8 cellular contexts compared by ENCODE assay signal in the genomic region with DNA sequence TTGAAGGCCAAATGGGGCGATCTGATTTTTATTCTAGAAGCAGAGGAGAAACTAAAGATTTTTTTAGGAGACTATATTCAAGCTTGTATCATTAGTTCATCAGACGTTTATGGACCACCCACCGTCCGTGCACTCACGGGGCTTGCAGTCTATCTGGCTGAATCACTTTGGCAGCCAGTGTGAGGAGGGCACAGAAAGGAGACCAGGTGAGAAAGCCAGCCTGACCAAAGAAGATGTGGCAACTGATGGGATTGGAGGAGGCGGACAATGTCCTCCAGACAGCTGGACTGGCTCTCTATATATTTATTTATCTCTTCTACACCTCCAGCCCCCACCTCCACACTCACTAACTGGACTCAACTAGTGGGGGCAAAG. TPM values are rescaled to one million over a fixed set of nuclear protein-coding genes. Genes with fewer than 3 reads are reported as not detected.
DNase-seq lines count a peak whose midpoint lies in the region; ATAC-seq, FAIRE-seq and TF ChIP-seq lines count a peak whose summit lies in the region.

No MANE protein-coding gene starts in this region.

- no peak overlapping the region for H4K5ac ChIP-seq in mesendoderm (ENCODE audit: low read length)

- RAD21 ChIA-PET in GM12878 (lab: Charles Lee; ENCODE audit: unreplicated experiment) = interaction anchor here (0.8 to 3.0 kb wide), 11 partner anchors 10 to 530 kb away, joined by 3 to 15 read pairs (median 3); partner anchors contain the start of genes CDC20, KDM4A, MED8 and SZT2

- no peak for TF ChIP-seq CTCF in left ventricle myocardium inferior (IDR thresholded peaks at IDR 0.05; ENCODE audit: borderline replicate concordance)
- TF ChIP-seq CTCF in GM12878 (IDR thresholded peaks at IDR 0.05 in 2 of 3, conservative IDR thresholded peaks at IDR 0.05 in 1 of 3; ENCODE audit: control insufficient read depth in 2 of 3, extremely low read depth in 1 of 3, insufficient read depth in 1 of 3, low read depth in 3 of 3, low read length in 3 of 3) = no peak
- TF ChIP-seq CTCF in vagina (IDR thresholded peaks at IDR 0.05) = no peak

- TSS peak; percentile 94 for BruUV-seq in GM12878 (replicated peaks; lab: Mats Ljungman, UMichigan)

- intact Hi-C loops in left ventricle myocardium inferior (cut with micrococcal nuclease) = no loop called here
- intact Hi-C loops in Right ventricle myocardium inferior (cut with DNase I) = loop anchor here (2.0 to 5.0 kb wide), 2 partner anchors 20 to 66 kb away; partner anchors contain the start of genes MED8, SZT2 and TIE1
- intact Hi-C loops in GM12878 (cut with micrococcal nuclease; ENCODE audit: unreplicated experiment) = loop anchor here (2.0 to 5.0 kb wide), 2 partner anchors 20 to 71 kb away; partner anchors contain the start of genes MED8 and SZT2
- intact Hi-C loops in vagina (cut with DNase I) = loop anchor here (10.0 kb wide), 1 partner anchor 86 kb away; the partner anchor contains the start of gene HYI

- no peak overlapping the region for H2BK15ac ChIP-seq in mesendoderm (replicated peaks; ENCODE audit: low read depth)

- peaks cover 61% of the 10 kb centered on the region for H3K4me1 ChIP-seq in left ventricle myocardium inferior
- peaks cover 8% of the 10 kb centered on the region for H3K4me1 ChIP-seq in GM12878 (ENCODE audit: control insufficient read depth, insufficient read depth, low read length)
- peaks cover 13% of the 10 kb centered on the region for H3K4me1 ChIP-seq in mesendoderm (ENCODE audit: control insufficient read depth, low read depth, low read length)
- H3K4me1 ChIP-seq in vagina = peaks cover 33% of the 10 kb centered on the region

- H3K23ac ChIP-seq in mesendoderm (ENCODE audit: low read length) = no peak overlapping the region

- H3K18ac ChIP-seq in mesendoderm (ENCODE audit: low read length) = no peak overlapping the region

- in situ Hi-C loops in GM12878 (cut with MboI) = no loop called here

- no peak for ATAC-seq in Right ventricle myocardium inferior
- no peak; the same call in 2 of the 3 replicates for ATAC-seq in GM12878

- H3K4me2 ChIP-seq in GM12878 (ENCODE audit: control insufficient read depth, insufficient read depth) (peak overlapping the region; percentile 95), mesendoderm (ENCODE audit: low read length) (peak overlapping the region; percentile 94)

- SMC1A ChIA-PET in GM12878 (lab: Charles Lee; ENCODE audit: uncharacterized antibody, unreplicated experiment) = interaction anchor here (0.6 to 5.0 kb wide), 8 partner anchors 9 to 152 kb away, joined by 3 to 24 read pairs (median 6); partner anchors contain the start of gene CDC20

- H2AK5ac ChIP-seq in mesendoderm (ENCODE audit: low read length) = no peak overlapping the region

- peak overlapping the region; percentile 89 for H2AFZ ChIP-seq in GM12878 (ENCODE audit: control insufficient read depth, low read depth, low read length)

- TF ChIP-seq POLR2A in GM12878 (IDR thresholded peaks at IDR 0.05; ENCODE audit: low read depth, low read length) (no peak), vagina (IDR thresholded peaks at IDR 0.05) (no peak)

- H2BK120ac ChIP-seq in mesendoderm (ENCODE audit: low read depth, low read length) = no peak overlapping the region

- H3K27ac ChIP-seq in left ventricle myocardium inferior (replicated peaks) (peak overlapping the region; percentile 98), GM12878 (ENCODE audit: control insufficient read depth, insufficient read depth) (peak overlapping the region; percentile 95), mesendoderm (ENCODE audit: low read depth, low read length) (no peak overlapping the region), vagina (peak overlapping the region; percentile 92)

- peaks cover 16% of the 10 kb centered on the region for H3K79me1 ChIP-seq in mesendoderm (ENCODE audit: low read length)

- peaks cover 21% of the 10 kb centered on the region for H3K36me3 ChIP-seq in left ventricle myocardium inferior
- peaks cover 5 to 14% of the 10 kb centered on the region in 2 experiments for H3K36me3 ChIP-seq in GM12878 (ENCODE audit: control insufficient read depth in 2 of 2, insufficient read depth in 2 of 2, low read length in 1 of 2)
- H3K36me3 ChIP-seq in mesendoderm (ENCODE audit: control insufficient read depth, insufficient read depth, low read length) = peaks cover 6% of the 10 kb centered on the region
- H3K36me3 ChIP-seq in vagina = peaks cover 0 to 20% of the 10 kb centered on the region in 2 donors

- no peak for FAIRE-seq in GM12878 (lab: Jason Lieb, UNC)

- H4K20me1 ChIP-seq in GM12878 (ENCODE audit: control insufficient read depth, insufficient read depth) = no peaks in the 10 kb centered on the region

- POLR2A ChIA-PET in GM12878 (lab: Charles Lee) = interaction anchor here (0.8 to 2.5 kb wide), 5 partner anchors 11 to 129 kb away, joined by 3 to 25 read pairs (median 13); partner anchors contain the start of genes CDC20, MED8 and SZT2

- H3K4ac ChIP-seq in mesendoderm (ENCODE audit: low read depth, low read length) = no peak overlapping the region

- H3K9ac ChIP-seq in GM12878 (ENCODE audit: control insufficient read depth, insufficient read depth, low read length) (peak overlapping the region; percentile 81), mesendoderm (ENCODE audit: low read length) (peak overlapping the region; percentile 97)

- H2BK5ac ChIP-seq in mesendoderm (ENCODE audit: low read length) = peak overlapping the region; percentile 51

- under 1% methylated on average over 6 of the region's 6 CpGs for WGBS in GM12878 (ENCODE audit: insufficient coverage, insufficient replicate concordance, low lambda C conversion rate, missing lambda C conversion rate)
- WGBS in mesendoderm (ENCODE audit: extremely low coverage, insufficient coverage, low lambda C conversion rate) = no CpG with 5 or more reads among the region's 6 CpGs

- peaks cover 37% of the 10 kb centered on the region for H3K79me2 ChIP-seq in GM12878 (ENCODE audit: control insufficient read depth, insufficient read depth, low read length)
- peaks cover 9% of the 10 kb centered on the region for H3K79me2 ChIP-seq in mesendoderm (ENCODE audit: control insufficient read depth, insufficient read depth, low read length)

- H3K27me3 ChIP-seq in left ventricle myocardium inferior (ENCODE audit: low read depth) (no peaks in the 10 kb centered on the region), GM12878 (replicated peaks in 1 of 2; ENCODE audit: control insufficient read depth in 2 of 2, insufficient read depth in 2 of 2, low read length in 1 of 2) (no peaks in the 10 kb centered on the region), mesendoderm (ENCODE audit: insufficient read depth, low read length, poor library complexity) (no peaks in the 10 kb centered on the region), vagina (no peaks in the 10 kb centered on the region)

- no peak for TF ChIP-seq RAD21 in GM12878 (IDR thresholded peaks at IDR 0.05; ENCODE audit: insufficient read depth, low read depth, low read length)

- H3K9me3 ChIP-seq in left ventricle myocardium inferior (replicated peaks) (no peaks in the 10 kb centered on the region), GM12878 (replicated peaks; ENCODE audit: control insufficient read depth, insufficient read depth, low read length) (no peaks in the 10 kb centered on the region), vagina (no peaks in the 10 kb centered on the region)

- CTCF ChIA-PET in GM12878 (lab: Yijun Ruan, JAX) = interaction anchor here (1.0 to 2.6 kb wide), 9 partner anchors 10 to 142 kb away, joined by 3 to 16 read pairs (median 4); partner anchors contain the start of genes CDC20, HYI, MED8 and SZT2

- no peak for DNase-seq in left ventricle myocardium inferior
- DNase-seq in Right ventricle myocardium inferior (ENCODE audit: missing footprints) = no peak
- DNase-seq in GM12878 (ENCODE audit: low read depth, low spot score) = no peak
- DNase-seq in mesendoderm = no peak
- no peak for DNase-seq in vagina (ENCODE audit: extremely low spot score in 2 of 2)
- DNase-seq in NCI-H1092 (lab: John Stamatoyannopoulos, UW) = no peak
- DNase-seq in 8988T = no peak
- DNase-seq in effector CD8-positive, alpha-beta T cell (lab: John Stamatoyannopoulos, UW) = no peak

- no peak overlapping the region for H4K8ac ChIP-seq in mesendoderm (ENCODE audit: low read depth, low read length)

- TF ChIP-seq EP300 in GM12878 (IDR thresholded peaks at IDR 0.05; ENCODE audit: borderline replicate concordance in 1 of 2, control insufficient read depth in 1 of 2, low read depth in 2 of 2, low read length in 2 of 2) = no peak

- H3K4me3 ChIP-seq in left ventricle myocardium inferior (peak overlapping the region; percentile 95), GM12878 (peak overlapping the region; percentile 90), mesendoderm (ENCODE audit: low read length) (peak overlapping the region; percentile 64), vagina (peak overlapping the region; percentile 85 to 97)

- peak overlapping the region; percentile 97 for H3K56ac ChIP-seq in mesendoderm (ENCODE audit: low read length)

RNA-seq across cellular contexts. Expression of gene ELOVL1, which starts 0.8 kb away (rescaled TPM):
- total RNA-seq in left ventricle myocardium inferior (26.7 TPM), Right ventricle myocardium inferior (34.4 TPM), GM12878 (2014; rRNA removed) (77.4 and 88.2 TPM in 2 replicates), GM12878 (2014; rRNA removed; fragmentation: Illumina TruSeq; extraction: Trizol) (55.4 and 58.5 TPM in 2 replicates), GM12878 (2021) (66.8 and 68.0 TPM in 2 replicates), vagina (62.1 TPM)
- total RNA-seq in GM12878 (2013; cell fraction: nucleolus; rRNA removed) = 21.6 and 23.9 TPM in 2 replicates
- 96.7 TPM for polyA plus RNA-seq in GM12878 (2011; ENCODE audit: low read depth)
- polyA plus RNA-seq in GM12878 (2011; rRNA removed) (88.7 and 139 TPM in 2 replicates), GM12878 (2014; fragmentation: Illumina TruSeq; extraction: Trizol) (102 and 126 TPM in 2 replicates), GM12878 (2014; fragmentation: Nextera tagmentation; extraction: Ambion mirVana) (10 to 100 TPM; 62.7 to 68.4 TPM), GM12878 (2014; rRNA removed) (91.3 and 97.8 TPM in 2 replicates), GM12878 (2016; fragmentation: Nextera tagmentation; extraction: Ambion mirVana) (100 to 1,000 TPM in 1 of 2 experiments, 10 to 100 TPM in 1; 92.6 to 111 TPM)
- polyA plus RNA-seq in GM12878 (2011; cell fraction: cytosol; rRNA removed) = 127 and 142 TPM in 2 replicates
- polyA plus RNA-seq in GM12878 (2011; cell fraction: nucleus; rRNA removed) = 123 and 135 TPM in 2 replicates
- 59.9 and 92.0 TPM in 2 replicates for polyA plus RNA-seq in GM12878 (2012)
- polyA minus RNA-seq in GM12878 (2011; rRNA and poly(A)+ RNA removed) = 69.1 and 73.7 TPM in 2 replicates
- polyA minus RNA-seq in GM12878 (2011; cell fraction: cytosol; rRNA and poly(A)+ RNA removed) = 17.8 and 25.6 TPM in 2 replicates
- polyA minus RNA-seq in GM12878 (2011; cell fraction: nucleus; rRNA and poly(A)+ RNA removed) = 19.2 and 27.0 TPM in 2 replicates
- 37.0 TPM for polyA plus RNA-seq in mesendoderm (2013, experiment 1 of 2)
- polyA plus RNA-seq in mesendoderm (2013, experiment 2 of 2) = 37.2 TPM

RNA-seq across cellular contexts. Expression of gene CDC20, which starts 9.9 kb away (rescaled TPM):
- total RNA-seq in left ventricle myocardium inferior (0.99 TPM), Right ventricle myocardium inferior (1.6 TPM), GM12878 (2014; rRNA removed) (197 and 213 TPM in 2 replicates), GM12878 (2014; rRNA removed; fragmentation: Illumina TruSeq; extraction: Trizol) (81.5 and 82.0 TPM in 2 replicates), GM12878 (2021) (192 and 205 TPM in 2 replicates), vagina (11.0 TPM)
- total RNA-seq in GM12878 (2013; cell fraction: nucleolus; rRNA removed) = 12.5 and 14.0 TPM in 2 replicates
- polyA plus RNA-seq in GM12878 (2011; ENCODE audit: low read depth) = 33.1 TPM
- polyA plus RNA-seq in GM12878 (2011; rRNA removed) (37.3 and 103 TPM in 2 replicates), GM12878 (2014; fragmentation: Illumina TruSeq; extraction: Trizol) (91.9 and 135 TPM in 2 replicates), GM12878 (2014; fragmentation: Nextera tagmentation; extraction: Ambion mirVana) (10 to 100 TPM; 36.3 to 63.1 TPM), GM12878 (2014; rRNA removed) (165 and 225 TPM in 2 replicates), GM12878 (2016; fragmentation: Nextera tagmentation; extraction: Ambion mirVana) (100 to 1,000 TPM; 299 to 347 TPM)
- polyA plus RNA-seq in GM12878 (2011; cell fraction: cytosol; rRNA removed) = 137 and 176 TPM in 2 replicates
- 181 and 197 TPM in 2 replicates for polyA plus RNA-seq in GM12878 (2011; cell fraction: nucleus; rRNA removed)
- 62.9 and 68.2 TPM in 2 replicates for polyA plus RNA-seq in GM12878 (2012)
- 128 and 180 TPM in 2 replicates for polyA minus RNA-seq in GM12878 (2011; rRNA and poly(A)+ RNA removed)
- 67.0 and 84.4 TPM in 2 replicates for polyA minus RNA-seq in GM12878 (2011; cell fraction: cytosol; rRNA and poly(A)+ RNA removed)
- 40.5 and 61.7 TPM in 2 replicates for polyA minus RNA-seq in GM12878 (2011; cell fraction: nucleus; rRNA and poly(A)+ RNA removed)
- polyA plus RNA-seq in mesendoderm (2013, experiment 1 of 2) = 156 TPM
- polyA plus RNA-seq in mesendoderm (2013, experiment 2 of 2) = 154 TPM

RNA-seq across cellular contexts. Expression of gene MED8, which starts 21.0 kb away (rescaled TPM):
- total RNA-seq in left ventricle myocardium inferior (15.7 TPM), Right ventricle myocardium inferior (18.0 TPM), GM12878 (2014; rRNA removed) (39.7 and 42.6 TPM in 2 replicates), GM12878 (2014; rRNA removed; fragmentation: Illumina TruSeq; extraction: Trizol) (32.6 and 33.3 TPM in 2 replicates), GM12878 (2021) (37.4 and 39.4 TPM in 2 replicates), vagina (33.6 TPM)
- 71.8 and 72.3 TPM in 2 replicates for total RNA-seq in GM12878 (2013; cell fraction: nucleolus; rRNA removed)
- 33.4 TPM for polyA plus RNA-seq in GM12878 (2011; ENCODE audit: low read depth)
- polyA plus RNA-seq in GM12878 (2011; rRNA removed) (16.5 and 20.2 TPM in 2 replicates), GM12878 (2014; fragmentation: Illumina TruSeq; extraction: Trizol) (37.6 and 39.2 TPM in 2 replicates), GM12878 (2014; fragmentation: Nextera tagmentation; extraction: Ambion mirVana) (10 to 100 TPM; 59.8 to 61.7 TPM), GM12878 (2014; rRNA removed) (21.9 and 25.4 TPM in 2 replicates), GM12878 (2016; fragmentation: Nextera tagmentation; extraction: Ambion mirVana) (10 to 100 TPM; 57.3 to 58.7 TPM)
- polyA plus RNA-seq in GM12878 (2011; cell fraction: cytosol; rRNA removed) = 19.1 and 23.5 TPM in 2 replicates
- 32.6 and 36.7 TPM in 2 replicates for polyA plus RNA-seq in GM12878 (2011; cell fraction: nucleus; rRNA removed)
- 43.9 and 45.3 TPM in 2 replicates for polyA plus RNA-seq in GM12878 (2012)
- 15.9 and 18.0 TPM in 2 replicates for polyA minus RNA-seq in GM12878 (2011; rRNA and poly(A)+ RNA removed)
- polyA minus RNA-seq in GM12878 (2011; cell fraction: cytosol; rRNA and poly(A)+ RNA removed) = 10.0 and 11.0 TPM in 2 replicates
- polyA minus RNA-seq in GM12878 (2011; cell fraction: nucleus; rRNA and poly(A)+ RNA removed) = 15.5 and 20.4 TPM in 2 replicates
- polyA plus RNA-seq in mesendoderm (2013, experiment 1 of 2) = 19.4 TPM
- 18.7 TPM for polyA plus RNA-seq in mesendoderm (2013, experiment 2 of 2)

RNA-seq across cellular contexts. Expression of gene SZT2, which starts 21.1 kb away (rescaled TPM):
- total RNA-seq in left ventricle myocardium inferior = 24.8 TPM
- total RNA-seq in Right ventricle myocardium inferior = 22.5 TPM
- 188 and 198 TPM in 2 replicates for total RNA-seq in GM12878 (2013; cell fraction: nucleolus; rRNA removed)
- 16.5 and 18.0 TPM in 2 replicates for total RNA-seq in GM12878 (2014; rRNA removed)
- total RNA-seq in GM12878 (2014; rRNA removed; fragmentation: Illumina TruSeq; extraction: Trizol) = 12.5 and 12.7 TPM in 2 replicates
- 33.8 and 38.3 TPM in 2 replicates for total RNA-seq in GM12878 (2021)
- polyA plus RNA-seq in GM12878 (2011; ENCODE audit: low read depth) = 10.4 TPM
- polyA plus RNA-seq in GM12878 (2011; rRNA removed) = 6.0 and 10.7 TPM in 2 replicates
- polyA plus RNA-seq in GM12878 (2011; cell fraction: cytosol; rRNA removed) = 6.8 and 8.6 TPM in 2 replicates
- polyA plus RNA-seq in GM12878 (2011; cell fraction: nucleus; rRNA removed) = 72.8 and 81.1 TPM in 2 replicates
- polyA plus RNA-seq in GM12878 (2012) = 14.3 and 15.1 TPM in 2 replicates
- polyA plus RNA-seq in GM12878 (2014; fragmentation: Illumina TruSeq; extraction: Trizol) = 11.1 and 16.5 TPM in 2 replicates
- polyA plus RNA-seq in GM12878 (2014; fragmentation: Nextera tagmentation; extraction: Ambion mirVana) = 1 to 10 TPM; 1.4 to 1.9 TPM
- polyA plus RNA-seq in GM12878 (2014; rRNA removed) = 23.8 and 27.3 TPM in 2 replicates
- 10 to 100 TPM in 1 of 2 experiments, 1 to 10 TPM in 1; 10.0 to 12.6 TPM for polyA plus RNA-seq in GM12878 (2016; fragmentation: Nextera tagmentation; extraction: Ambion mirVana)
- polyA minus RNA-seq in GM12878 (2011; rRNA and poly(A)+ RNA removed) = 42.5 and 57.0 TPM in 2 replicates
- 7.5 and 8.1 TPM in 2 replicates for polyA minus RNA-seq in GM12878 (2011; cell fraction: cytosol; rRNA and poly(A)+ RNA removed)
- polyA minus RNA-seq in GM12878 (2011; cell fraction: nucleus; rRNA and poly(A)+ RNA removed) = 46.7 and 73.6 TPM in 2 replicates
- polyA plus RNA-seq in mesendoderm (2013, experiment 1 of 2) = 3.5 TPM
- 3.4 TPM for polyA plus RNA-seq in mesendoderm (2013, experiment 2 of 2)
- total RNA-seq in vagina = 42.5 TPM

RNA-seq across cellular contexts. Expression of gene MPL, which starts 31.0 kb away (rescaled TPM):
- total RNA-seq in left ventricle myocardium inferior (0.82 TPM), Right ventricle myocardium inferior (0.73 TPM), GM12878 (2014; rRNA removed) (not detected in 2 replicates), GM12878 (2014; rRNA removed; fragmentation: Illumina TruSeq; extraction: Trizol) (not detected in 2 replicates), GM12878 (2021) (not detected in 2 replicates), vagina (not detected)
- total RNA-seq in GM12878 (2013; cell fraction: nucleolus; rRNA removed) = not detected in 2 replicates
- not detected for polyA plus RNA-seq in GM12878 (2011; ENCODE audit: low read depth)
- polyA plus RNA-seq in GM12878 (2011; rRNA removed) (not detected in 2 replicates), GM12878 (2014; fragmentation: Illumina TruSeq; extraction: Trizol) (not detected in 2 replicates), GM12878 (2014; fragmentation: Nextera tagmentation; extraction: Ambion mirVana) (not detected), GM12878 (2014; rRNA removed) (not detected in 2 replicates), GM12878 (2016; fragmentation: Nextera tagmentation; extraction: Ambion mirVana) (not detected)
- polyA plus RNA-seq in GM12878 (2011; cell fraction: cytosol; rRNA removed) = not detected in 2 replicates
- polyA plus RNA-seq in GM12878 (2011; cell fraction: nucleus; rRNA removed) = not detected in 2 replicates
- not detected in 2 replicates for polyA plus RNA-seq in GM12878 (2012)
- not detected in 2 replicates for polyA minus RNA-seq in GM12878 (2011; rRNA and poly(A)+ RNA removed)
- not detected in 2 replicates for polyA minus RNA-seq in GM12878 (2011; cell fraction: cytosol; rRNA and poly(A)+ RNA removed)
- not detected in 2 replicates for polyA minus RNA-seq in GM12878 (2011; cell fraction: nucleus; rRNA and poly(A)+ RNA removed)
- polyA plus RNA-seq in mesendoderm (2013, experiment 1 of 2) = 0.07 TPM
- polyA plus RNA-seq in mesendoderm (2013, experiment 2 of 2) = 0.07 TPM
